19 cellular contexts compared by ENCODE assay signal in genomic region chr14:79575032-79575431, GRCh38.
"Had no signal": no experiment of that assay in that cellular context is flagged by ENCODE, and none has a peak within 500 bp of the region (broad histone marks: within the 10 kb centered on the region; RNA-seq: fewer than 3 reads in every experiment).

No MANE protein-coding gene starts in this region.

- H3K27ac ChIP-seq: HL-60, SJSA1, SK-N-MC had no signal

- H3K36me3 ChIP-seq: SJSA1 had no signal

- H3K27me3 ChIP-seq: SJSA1 had no signal

- DNase-seq: KBM-7, MV-4-11, NCI-H1048, NCI-H1105, NCI-H146, NCI-H1694 treated with DMSO at 0.1 percent for 48 hours, NCI-H1930, NCI-H2081, NCI-H2107, NCI-H2227 treated with DMSO at 0.1 percent for 48 hours, NCI-H524, NCI-H526 treated with DMSO at 0.1 percent for 48 hours, NCI-H774, Right ventricle myocardium superior, RPMI8226, SIG-M5 had no signal

- H3K9me3 ChIP-seq: SJSA1 had no signal

- H3K4me3 ChIP-seq: SJSA1, SK-N-MC had no signal
